In the genomic region with DNA sequence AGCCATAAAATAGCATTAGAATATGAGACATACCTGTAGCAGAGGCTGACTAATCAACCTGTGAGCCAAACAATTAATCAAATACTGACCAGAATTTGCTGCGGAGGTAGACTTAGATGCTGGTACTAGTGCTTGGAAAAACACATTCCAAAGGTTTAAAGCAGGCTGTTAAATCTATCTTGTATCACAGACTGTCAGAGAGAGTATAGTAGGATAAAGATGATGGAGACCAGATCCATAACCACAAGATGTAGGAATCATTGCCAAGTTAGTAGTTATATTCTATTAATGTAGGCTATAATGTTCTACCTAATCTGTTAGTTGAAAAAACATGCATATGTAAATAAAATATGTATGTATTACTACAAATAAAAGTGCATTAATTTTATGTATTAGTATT, we compare ENCODE assay signal across 28 cellular contexts.
"Had no signal": no experiment of that assay in that cellular context is flagged by ENCODE, and none has a peak within 500 bp of the region (broad histone marks: within the 10 kb centered on the region; RNA-seq: fewer than 3 reads in every experiment).

No MANE protein-coding gene starts in this region.

- H2AFZ ChIP-seq: neural progenitor cell had no signal

- H3K4me2 ChIP-seq: neural progenitor cell had no signal

- H3K36me3 ChIP-seq: left lung, lower lobe of right lung, neural progenitor cell, neutrophil, right atrium auricular region, right lobe of liver, suprapubic skin, thoracic aorta, tibial artery, upper lobe of right lung had no signal

- H3K9me3 ChIP-seq: left lung, lower lobe of right lung, neutrophil, right lobe of liver, suprapubic skin, thoracic aorta, tibial artery, upper lobe of right lung had no signal

- H3K27me3 ChIP-seq: left lung, neural progenitor cell, neutrophil, right atrium auricular region, right lobe of liver, suprapubic skin, tibial artery, upper lobe of right lung had no signal

- H3K9me3 Mint-ChIP-seq: stimulated activated naive B cell treated with anti-CD40 and anti-IgM and Interleukin-4, amounts not matched to agents 10 μg/mL and 1 μg/mL and 100 μg/mL, for 72 hours had no signal

- H3K4me1 Mint-ChIP-seq: immature natural killer cell; naive thymus-derived CD8-positive, alpha-beta T cell; nephron progenitor cell; neural progenitor cell; stimulated activated naive B cell treated with anti-CD40 and anti-IgM and Interleukin-4, amounts not matched to agents 10 μg/mL and 1 μg/mL and 100 μg/mL, for 72 hours had no signal

- H3K36me3 Mint-ChIP-seq: immature natural killer cell; naive thymus-derived CD8-positive, alpha-beta T cell; neural progenitor cell; stimulated activated naive B cell treated with anti-CD40 and anti-IgM and Interleukin-4, amounts not matched to agents 10 μg/mL and 1 μg/mL and 100 μg/mL, for 72 hours had no signal

- ATAC-seq: left colon; left lung; lower lobe of right lung; naive thymus-derived CD8-positive, alpha-beta T cell; right lobe of liver; stimulated activated naive B cell treated with anti-CD40 and anti-IgM and Interleukin-4, amounts not matched to agents 10 μg/mL and 1 μg/mL and 100 μg/mL, for 72 hours; upper lobe of right lung had no signal

- H3K4me1 ChIP-seq: left lung, lower lobe of right lung, neural progenitor cell, right atrium auricular region, right lobe of liver, suprapubic skin, tibial artery, upper lobe of right lung had no signal

- H3K27ac ChIP-seq: left lung, lower lobe of right lung, neural progenitor cell, neutrophil, right atrium auricular region, right lobe of liver, suprapubic skin, thoracic aorta, tibial artery, upper lobe of right lung had no signal

- H3K27me3 Mint-ChIP-seq: naive thymus-derived CD8-positive, alpha-beta T cell; progenitor cell of endocrine pancreas; stimulated activated naive B cell treated with anti-CD40 and anti-IgM and Interleukin-4, amounts not matched to agents 10 μg/mL and 1 μg/mL and 100 μg/mL, for 72 hours; stimulated activated naive CD8-positive, alpha-beta T cell treated with anti-CD3 and anti-CD28 coated beads, Interleukin-15, Interleukin-2, amounts not matched to agents 100 ng/mL and 50 ng/mL, for 24 hours had no signal

- DNase-seq: hypothalamus; immature natural killer cell; kidney; left colon; left lung; lower lobe of right lung; mammary epithelial cell; mesenchymal stem cell; naive thymus-derived CD8-positive, alpha-beta T cell; nephron progenitor cell; occipital lobe; right lobe of liver; stimulated activated CD4-positive, alpha-beta T cell treated with anti-CD3 and anti-CD28 coated beads, Interleukin-12 subunit alpha, Interleukin-12 subunit beta, amount 100 ng/mL, for 4 hours; stimulated activated CD4-positive, alpha-beta T cell treated with anti-CD3 and anti-CD28 coated beads, Interleukin-15, amount 100 ng/mL, for 24 hours; stimulated activated CD4-positive, alpha-beta T cell treated with anti-CD3 and anti-CD28 coated beads, Interleukin-2, amount 100 ng/mL, for 24 hours; stimulated activated CD4-positive, alpha-beta T cell treated with anti-CD3 and anti-CD28 coated beads, Interleukin-4, amount 100 ng/mL, for 1 hour; stimulated activated naive B cell treated with anti-CD40 and anti-IgM and Interleukin-4, amounts not matched to agents 10 μg/mL and 1 μg/mL and 100 μg/mL, for 72 hours; tibial artery; trophoblast cell; upper lobe of right lung had no signal

- H3K4me3 Mint-ChIP-seq: immature natural killer cell; naive thymus-derived CD8-positive, alpha-beta T cell; nephron progenitor cell; neural progenitor cell; stimulated activated naive B cell treated with anti-CD40 and anti-IgM and Interleukin-4, amounts not matched to agents 10 μg/mL and 1 μg/mL and 100 μg/mL, for 72 hours; stimulated activated naive CD8-positive, alpha-beta T cell treated with anti-CD3 and anti-CD28 coated beads, Interleukin-15, Interleukin-2, amounts not matched to agents 100 ng/mL and 50 ng/mL, for 24 hours had no signal

- FAIRE-seq: urothelium cell line had no signal

- H3K27ac Mint-ChIP-seq: immature natural killer cell; naive thymus-derived CD8-positive, alpha-beta T cell; nephron progenitor cell; neural progenitor cell; progenitor cell of endocrine pancreas; stimulated activated naive B cell treated with anti-CD40 and anti-IgM and Interleukin-4, amounts not matched to agents 10 μg/mL and 1 μg/mL and 100 μg/mL, for 72 hours; stimulated activated naive CD8-positive, alpha-beta T cell treated with anti-CD3 and anti-CD28 coated beads, Interleukin-15, Interleukin-2, amounts not matched to agents 100 ng/mL and 50 ng/mL, for 24 hours had no signal

- H3K4me3 ChIP-seq: left lung, lower lobe of right lung, neural progenitor cell, right atrium auricular region, right lobe of liver, suprapubic skin, thoracic aorta, tibial artery, upper lobe of right lung had no signal

- H3K9ac ChIP-seq: neural progenitor cell had no signal
